1 cellular context compared by ENCODE assay signal in genomic region chr6:170554086-170554887, GRCh38.
TF ChIP-seq lines count a peak whose summit lies in the region.

Gene TBP, plus strand, starts transcription at chr6:170554369. Its CDS starts 2,661 bp downstream, at chr6:170557030.

TF ChIP-seq in liver, 16 proteins besides CTCF, POLR2A, EP300 and RAD21 (continued from another document):
- TF ChIP-seq, protein P1, sequence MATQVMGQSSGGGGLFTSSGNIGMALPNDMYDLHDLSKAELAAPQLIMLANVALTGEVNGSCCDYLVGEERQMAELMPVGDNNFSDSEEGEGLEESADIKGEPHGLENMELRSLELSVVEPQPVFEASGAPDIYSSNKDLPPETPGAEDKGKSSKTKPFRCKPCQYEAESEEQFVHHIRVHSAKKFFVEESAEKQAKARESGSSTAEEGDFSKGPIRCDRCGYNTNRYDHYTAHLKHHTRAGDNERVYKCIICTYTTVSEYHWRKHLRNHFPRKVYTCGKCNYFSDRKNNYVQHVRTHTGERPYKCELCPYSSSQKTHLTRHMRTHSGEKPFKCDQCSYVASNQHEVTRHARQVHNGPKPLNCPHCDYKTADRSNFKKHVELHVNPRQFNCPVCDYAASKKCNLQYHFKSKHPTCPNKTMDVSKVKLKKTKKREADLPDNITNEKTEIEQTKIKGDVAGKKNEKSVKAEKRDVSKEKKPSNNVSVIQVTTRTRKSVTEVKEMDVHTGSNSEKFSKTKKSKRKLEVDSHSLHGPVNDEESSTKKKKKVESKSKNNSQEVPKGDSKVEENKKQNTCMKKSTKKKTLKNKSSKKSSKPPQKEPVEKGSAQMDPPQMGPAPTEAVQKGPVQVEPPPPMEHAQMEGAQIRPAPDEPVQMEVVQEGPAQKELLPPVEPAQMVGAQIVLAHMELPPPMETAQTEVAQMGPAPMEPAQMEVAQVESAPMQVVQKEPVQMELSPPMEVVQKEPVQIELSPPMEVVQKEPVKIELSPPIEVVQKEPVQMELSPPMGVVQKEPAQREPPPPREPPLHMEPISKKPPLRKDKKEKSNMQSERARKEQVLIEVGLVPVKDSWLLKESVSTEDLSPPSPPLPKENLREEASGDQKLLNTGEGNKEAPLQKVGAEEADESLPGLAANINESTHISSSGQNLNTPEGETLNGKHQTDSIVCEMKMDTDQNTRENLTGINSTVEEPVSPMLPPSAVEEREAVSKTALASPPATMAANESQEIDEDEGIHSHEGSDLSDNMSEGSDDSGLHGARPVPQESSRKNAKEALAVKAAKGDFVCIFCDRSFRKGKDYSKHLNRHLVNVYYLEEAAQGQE (IDR thresholded peaks at IDR 0.05), result peak; percentile 68
- peak; percentile 96 to 98 for TF ChIP-seq RXRA (IDR thresholded peaks at IDR 0.05)
- TF ChIP-seq GABPA (IDR thresholded peaks at IDR 0.05 in 1 of 2, conservative IDR thresholded peaks at IDR 0.05 in 1 of 2), result peak; percentile 97 to 100
- TF ChIP-seq YY1 (IDR thresholded peaks at IDR 0.05), result peak; percentile 98
- peak; percentile 69 for TF ChIP-seq FOXA2 (IDR thresholded peaks at IDR 0.05)
